9 cellular contexts compared by ENCODE assay signal in the genomic region with DNA sequence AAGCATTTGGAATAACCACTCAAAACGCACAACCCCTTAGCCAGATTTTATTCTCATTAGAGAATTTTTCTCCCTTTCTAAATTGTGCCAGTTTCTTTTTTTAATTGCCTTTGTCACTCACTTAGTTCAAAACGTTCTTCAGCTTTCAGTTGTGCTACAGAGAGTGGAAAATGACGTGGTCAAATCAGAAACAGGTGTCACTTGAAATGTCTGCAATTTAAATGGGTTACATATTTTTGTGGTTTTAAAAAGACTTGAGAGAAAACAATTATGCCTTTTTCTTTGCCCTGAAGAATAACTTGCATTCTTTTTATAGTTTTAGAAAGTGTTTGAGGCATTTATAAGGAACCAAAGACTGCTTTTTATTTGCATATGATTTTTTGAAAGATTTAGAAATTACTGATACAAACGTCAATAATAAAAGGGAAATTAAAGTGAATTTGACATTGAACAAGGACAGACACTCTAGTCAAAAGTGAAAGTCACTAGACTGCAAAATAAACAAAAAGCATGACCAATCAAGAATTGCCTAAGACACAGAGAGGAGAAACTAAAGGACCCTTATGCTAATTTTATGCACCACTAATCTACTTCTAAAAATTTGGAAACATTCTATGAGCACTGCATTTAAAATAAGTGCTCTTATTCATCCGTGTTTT.
DNase-seq lines count a peak whose midpoint lies in the region; ATAC-seq and TF ChIP-seq lines count a peak whose summit lies in the region.
"Had no signal": no experiment of that assay in that cellular context is flagged by ENCODE, and none has a peak within 500 bp of the region (broad histone marks: within the 10 kb centered on the region; RNA-seq: fewer than 3 reads in every experiment).

No MANE protein-coding gene starts in this region.

- H3K4me3 Mint-ChIP-seq in naive thymus-derived CD8-positive, alpha-beta T cell: no peak overlapping the region

- H3K9me3 Mint-ChIP-seq in naive thymus-derived CD8-positive, alpha-beta T cell: peaks cover 0 to 3% (median 0%) of the 10 kb centered on the region in 9 donors

- DNase-seq in GM13977 (ENCODE audit: low spot score) (peak; percentile 6), iris pigment epithelial cell (ENCODE audit: low read depth) (peak; percentile 51), middle frontal gyrus (ENCODE audit: extremely low spot score, low spot score) (no peak), GOT3 (lab: John Stamatoyannopoulos, UW) (no peak)
- DNase-seq in central memory CD4-positive, alpha-beta T cell: no peak
- DNase-seq in naive thymus-derived CD8-positive, alpha-beta T cell: no peak
- DNase-seq: testis had no signal

- H3K36me3 Mint-ChIP-seq in naive thymus-derived CD8-positive, alpha-beta T cell: no peaks in the 10 kb centered on the region

- POLR2A ChIA-PET in naive thymus-derived CD8-positive, alpha-beta T cell (lab: Charles Lee): no interaction called here

- peaks cover 1 to 24% (median 11%) of the 10 kb centered on the region in 5 donors for H3K27me3 Mint-ChIP-seq in naive thymus-derived CD8-positive, alpha-beta T cell

- TF ChIP-seq CTCF in GM13977 (IDR thresholded peaks at IDR 0.05; ENCODE audit: extremely low read depth, insufficient read depth, missing control alignments): no peak

- in situ Hi-C loops in GM13977 (cut with MboI; ENCODE audit: low pct_unique_long_range_greater_than_20kb, low sequenced_read_pairs, unreplicated experiment): no loop called here

- H3K27ac Mint-ChIP-seq in naive thymus-derived CD8-positive, alpha-beta T cell: no peak overlapping the region

- H3K4me1 Mint-ChIP-seq in naive thymus-derived CD8-positive, alpha-beta T cell: peaks cover 0 to 5% (median 2%) of the 10 kb centered on the region in 4 donors

- ATAC-seq in GM21717 (IDR thresholded peaks at IDR 0.05; ENCODE audit: unreplicated experiment) (peak; percentile 51), HG03571 (IDR thresholded peaks at IDR 0.05; ENCODE audit: unreplicated experiment) (peak; percentile 71)
- no peak for ATAC-seq in naive thymus-derived CD8-positive, alpha-beta T cell

Comparison
In these comparisons a context has a peak if more than half of its experiments do, and no peak if none do; other contexts are left out.
1. DNase-seq: peak in GM13977 (single experiment) and iris pigment epithelial cell (single experiment); none in middle frontal gyrus (single experiment), central memory CD4-positive, alpha-beta T cell (single experiment), naive thymus-derived CD8-positive, alpha-beta T cell (0 of 10) and GOT3 (single experiment).
2. ATAC-seq: peak in GM21717 (single experiment) and HG03571 (single experiment); none in naive thymus-derived CD8-positive, alpha-beta T cell (0 of 2).